ENCODE assay signal across 14 cellular contexts in genomic region chr1:244655186-244655585, GRCh38. TPM values are rescaled to one million over a fixed set of nuclear protein-coding genes. Genes with fewer than 3 reads are reported as not detected.
DNase-seq lines count a peak whose midpoint lies in the region; ATAC-seq, FAIRE-seq and TF ChIP-seq lines count a peak whose summit lies in the region.
"Had no signal": no experiment of that assay in that cellular context is flagged by ENCODE, and none has a peak within 500 bp of the region (broad histone marks: within the 10 kb centered on the region; RNA-seq: fewer than 3 reads in every experiment).

No MANE protein-coding gene starts in this region.

- no peak for TF ChIP-seq POLR2A in prostate gland (IDR thresholded peaks at IDR 0.05)

- TF ChIP-seq RAD21 in neural cell (conservative IDR thresholded peaks at IDR 0.05) = no peak

- no peak for TF ChIP-seq EP300 in neural cell (conservative IDR thresholded peaks at IDR 0.05; ENCODE audit: poor library complexity, severe bottlenecking)

- H3F3A ChIP-seq in Loucy (ENCODE audit: low read depth) (no peaks in the 10 kb centered on the region), neural cell (ENCODE audit: insufficient read depth, low read length, poor library complexity, severe bottlenecking) (no peaks in the 10 kb centered on the region)

- H3K9ac ChIP-seq in DND-41 (ENCODE audit: low read depth, low read length) = peak overlapping the region; percentile 94; the same call in 1 of the 2 replicates
- H3K9ac ChIP-seq in Loucy (ENCODE audit: low read depth, low read length, poor library complexity, severe bottlenecking) = peak overlapping the region; percentile 93
- no peak overlapping the region for H3K9ac ChIP-seq in neural cell (ENCODE audit: low read length)

- H3K4me3 ChIP-seq in DND-41 (ENCODE audit: low read depth in 1 of 2, low read length in 2 of 2) = peak overlapping the region in 1 of 2 experiments; percentile 70; a peak in 2 of 4 replicates
- peak overlapping the region; percentile 84 for H3K4me3 ChIP-seq in Loucy (ENCODE audit: low read length, poor library complexity, severe bottlenecking)
- peak overlapping the region; percentile 81 for H3K4me3 ChIP-seq in ectodermal cell (ENCODE audit: insufficient read depth, low read depth, low read length)
- H3K4me3 ChIP-seq in neural cell (ENCODE audit: low read length) = peak overlapping the region; percentile 93
- no peak overlapping the region for H3K4me3 ChIP-seq in prostate gland

- H3K27ac Mint-ChIP-seq in WTC11 = no peak overlapping the region
- H3K27ac Mint-ChIP-seq in activated CD4-positive, alpha-beta T cell treated with anti-CD3 and anti-CD28 coated beads, Interleukin-2, amount 10 ng/mL, durations not matched to agents 24 days and 14 days = no peak overlapping the region
- H3K27ac Mint-ChIP-seq: activated T-helper 17 cell treated with anti-CD3 and anti-CD28 coated beads, Interleukin-2, amount 50 U/mL, for 72 hours; CD14-positive monocyte; T-helper 1 cell treated with Interleukin-12 subunit alpha and Interleukin-12 subunit beta and Interleukin-4 antibody, amounts not matched to agents 30 μg/mL and 1 μg/mL, for 36 hours had no signal

- H3K4me1 ChIP-seq in DND-41 (ENCODE audit: insufficient read depth, low read length) (peaks cover 39% of the 10 kb centered on the region), Loucy (ENCODE audit: insufficient read depth, low read length, poor library complexity, severe bottlenecking) (peaks cover 61% of the 10 kb centered on the region), ectodermal cell (ENCODE audit: control insufficient read depth, insufficient read depth, low read length) (peaks cover 18% of the 10 kb centered on the region), prostate gland (replicated peaks) (peaks cover 8% of the 10 kb centered on the region)

- peaks cover 52% of the 10 kb centered on the region for H3K4me1 Mint-ChIP-seq in WTC11
- peaks cover 34% of the 10 kb centered on the region for H3K4me1 Mint-ChIP-seq in activated CD4-positive, alpha-beta T cell treated with anti-CD3 and anti-CD28 coated beads, Interleukin-2, amount 10 ng/mL, durations not matched to agents 24 days and 14 days

- H3K36me3 ChIP-seq in DND-41 (ENCODE audit: insufficient read depth, low read length) = peaks cover 39% of the 10 kb centered on the region
- H3K36me3 ChIP-seq in Loucy (ENCODE audit: insufficient read depth, low read length) = peaks cover 4% of the 10 kb centered on the region; the same call in 1 of the 2 replicates
- peaks cover 3% of the 10 kb centered on the region for H3K36me3 ChIP-seq in ectodermal cell (ENCODE audit: control insufficient read depth, insufficient read depth, low read length)
- H3K36me3 ChIP-seq in neural cell (ENCODE audit: insufficient read depth, low read length) = no peaks in the 10 kb centered on the region
- no peaks in the 10 kb centered on the region for H3K36me3 ChIP-seq in prostate gland
- H3K36me3 ChIP-seq: right atrium auricular region had no signal

- H3K27me3 ChIP-seq in DND-41 (ENCODE audit: insufficient read depth, low read length, poor library complexity) (no peaks in the 10 kb centered on the region), Loucy (ENCODE audit: insufficient read depth, low read length, poor library complexity, severe bottlenecking) (no peaks in the 10 kb centered on the region), ectodermal cell (ENCODE audit: control insufficient read depth, insufficient read depth, low read length, poor library complexity, severe bottlenecking) (no peaks in the 10 kb centered on the region), neural cell (ENCODE audit: insufficient read depth, low read depth, low read length) (no peaks in the 10 kb centered on the region), prostate gland (replicated peaks; ENCODE audit: insufficient read depth) (no peaks in the 10 kb centered on the region)
- H3K27me3 ChIP-seq: right atrium auricular region had no signal

- no peak overlapping the region for H3K4me3 Mint-ChIP-seq in WTC11
- H3K4me3 Mint-ChIP-seq in activated CD4-positive, alpha-beta T cell treated with anti-CD3 and anti-CD28 coated beads, Interleukin-2, amount 10 ng/mL, durations not matched to agents 24 days and 14 days = no peak overlapping the region
- H3K4me3 Mint-ChIP-seq: activated T-helper 17 cell treated with anti-CD3 and anti-CD28 coated beads, Interleukin-2, amount 50 U/mL, for 72 hours; CD14-positive monocyte; T-helper 1 cell treated with Interleukin-12 subunit alpha and Interleukin-12 subunit beta and Interleukin-4 antibody, amounts not matched to agents 30 μg/mL and 1 μg/mL, for 36 hours had no signal

- no peak overlapping the region for H2AFZ ChIP-seq in DND-41 (ENCODE audit: low read depth, low read length)
- H2AFZ ChIP-seq in Loucy (ENCODE audit: low read length) = no peak overlapping the region
- no peak overlapping the region for H2AFZ ChIP-seq in neural cell (ENCODE audit: low read depth, low read length)

- 100% methylated on average over 1 of the region's 1 CpG; no CpG with 5 or more reads in 1 of the 2 experiments for WGBS in ectodermal cell, 2 experiments
- 100% methylated on average over 1 of the region's 1 CpG for WGBS in prostate gland

- H3K9me2 ChIP-seq in Loucy (replicated peaks; ENCODE audit: low read depth, low read length) (no peaks in the 10 kb centered on the region), neural cell (ENCODE audit: insufficient read depth, low read length) (no peaks in the 10 kb centered on the region)

- H4K20me1 ChIP-seq in DND-41 (ENCODE audit: insufficient read depth, low read length) = peaks cover 11% of the 10 kb centered on the region; the same call in 1 of the 2 replicates
- H4K20me1 ChIP-seq in Loucy (ENCODE audit: insufficient read depth, low read length, poor library complexity, severe bottlenecking) = peaks cover 57% of the 10 kb centered on the region
- no peaks in the 10 kb centered on the region for H4K20me1 ChIP-seq in neural cell (ENCODE audit: insufficient read depth)

- CTCF ChIA-PET in WTC11 (lab: Charles Lee) = no interaction called here

- H3K27ac ChIP-seq in DND-41 (ENCODE audit: low read length) (peak overlapping the region; percentile 88; the same call in 1 of the 2 replicates), ectodermal cell (ENCODE audit: insufficient read depth, low read depth, low read length, poor library complexity, severe bottlenecking) (no peak overlapping the region), neural cell (ENCODE audit: low read length) (no peak overlapping the region), prostate gland (no peak overlapping the region)

- FAIRE-seq in HTR-8/SVneo (lab: Jason Lieb, UNC) = no peak

- TF ChIP-seq CTCF in DND-41 (IDR thresholded peaks at IDR 0.05; ENCODE audit: borderline replicate concordance, extremely low read depth, low read length, poor library complexity, severe bottlenecking) (no peak), Loucy (conservative IDR thresholded peaks at IDR 0.05; ENCODE audit: low read length) (no peak), neural cell (IDR thresholded peaks at IDR 0.05; ENCODE audit: poor library complexity, severe bottlenecking) (no peak), WTC11 (IDR thresholded peaks at IDR 0.05) (no peak), prostate gland (IDR thresholded peaks at IDR 0.05) (no peak)

- no peaks in the 10 kb centered on the region for H3K27me3 Mint-ChIP-seq in WTC11 (ENCODE audit: low read depth)
- no peaks in the 10 kb centered on the region for H3K27me3 Mint-ChIP-seq in activated CD4-positive, alpha-beta T cell treated with anti-CD3 and anti-CD28 coated beads, Interleukin-2, amount 10 ng/mL, durations not matched to agents 24 days and 14 days
- H3K27me3 Mint-ChIP-seq: activated T-helper 17 cell treated with anti-CD3 and anti-CD28 coated beads, Interleukin-2, amount 50 U/mL, for 72 hours had no signal

- DNase-seq in DND-41 (no peak), WTC11 (ENCODE audit: low spot score) (no peak), HTR-8/SVneo (ENCODE audit: insufficient read length, low spot score) (no peak), prostate gland (ENCODE audit: low spot score) (no peak)
- DNase-seq in activated CD4-positive, alpha-beta T cell treated with anti-CD3 and anti-CD28 coated beads, Interleukin-2, amount 10 ng/mL, durations not matched to agents 24 days and 14 days = no peak
- DNase-seq: activated CD4-positive, alpha-beta T cell treated with anti-CD3 and anti-CD28 coated beads, Interleukin-2, amount 50 U/mL, for 1 hour; GDM1 had no signal

- no peak for ATAC-seq in DND-41 (ENCODE audit: insufficient read depth, low read depth)
- ATAC-seq in WTC11 = no peak
- ATAC-seq: activated T-helper 17 cell treated with anti-CD3 and anti-CD28 coated beads, Interleukin-2, amount 50 U/mL, for 72 hours had no signal

- peaks cover 72% of the 10 kb centered on the region for H3K79me2 ChIP-seq in DND-41 (ENCODE audit: insufficient read depth, low read length)
- peaks cover 70% of the 10 kb centered on the region for H3K79me2 ChIP-seq in Loucy (ENCODE audit: insufficient read depth, low read length)
- peaks cover 45% of the 10 kb centered on the region for H3K79me2 ChIP-seq in neural cell (replicated peaks; ENCODE audit: insufficient read depth, low read length)

- H3K9me3 ChIP-seq in DND-41 (ENCODE audit: insufficient read depth, low read length, severe bottlenecking) (no peaks in the 10 kb centered on the region), Loucy (ENCODE audit: insufficient read depth, low read depth, low read length) (no peaks in the 10 kb centered on the region), ectodermal cell (ENCODE audit: control insufficient read depth, low read length) (no peaks in the 10 kb centered on the region), neural cell (ENCODE audit: low read length) (no peaks in the 10 kb centered on the region), prostate gland (no peaks in the 10 kb centered on the region)
- H3K9me3 ChIP-seq: right atrium auricular region had no signal

- POLR2A ChIA-PET in WTC11 (lab: Charles Lee) = no interaction called here

- intact Hi-C loops in prostate gland (cut with DNase I) = loop anchor here (5.0 to 10.0 kb wide), 2 partner anchors 387 to 1400 kb away; partner anchors contain the start of genes CEP170 and SDCCAG8
- intact Hi-C loops in activated CD4-positive, alpha-beta T cell treated with anti-CD3 and anti-CD28 coated beads, Interleukin-2, amount 10 ng/mL, durations not matched to agents 24 days and 14 days (cut with micrococcal nuclease) = no loop called here

- peaks cover 26% of the 10 kb centered on the region for H3K36me3 Mint-ChIP-seq in WTC11
- H3K36me3 Mint-ChIP-seq in activated CD4-positive, alpha-beta T cell treated with anti-CD3 and anti-CD28 coated beads, Interleukin-2, amount 10 ng/mL, durations not matched to agents 24 days and 14 days (ENCODE audit: low read depth) = peaks cover 32% of the 10 kb centered on the region

- no peaks in the 10 kb centered on the region for H3K9me3 Mint-ChIP-seq in WTC11
- peaks cover 3% of the 10 kb centered on the region for H3K9me3 Mint-ChIP-seq in activated CD4-positive, alpha-beta T cell treated with anti-CD3 and anti-CD28 coated beads, Interleukin-2, amount 10 ng/mL, durations not matched to agents 24 days and 14 days
- H3K9me3 Mint-ChIP-seq: activated T-helper 17 cell treated with anti-CD3 and anti-CD28 coated beads, Interleukin-2, amount 50 U/mL, for 72 hours; T-helper 1 cell treated with Interleukin-12 subunit alpha and Interleukin-12 subunit beta and Interleukin-4 antibody, amounts not matched to agents 30 μg/mL and 1 μg/mL, for 36 hours had no signal

- H3K4me2 ChIP-seq in DND-41 (ENCODE audit: insufficient read depth, low read length) (peak overlapping the region; percentile 92), Loucy (ENCODE audit: low read depth, low read length, poor library complexity, severe bottlenecking) (peak overlapping the region; percentile 91), neural cell (ENCODE audit: low read length) (peak overlapping the region; percentile 68)

RNA-seq across cellular contexts. Expression of gene DESI2, which starts 2.3 kb away (rescaled TPM):
- polyA plus RNA-seq in ectodermal cell (2013, experiment 1 of 4) = 73.9 TPM
- polyA plus RNA-seq in ectodermal cell (2013, experiment 2 of 4) = 76.5 TPM
- 61.2 TPM for polyA plus RNA-seq in ectodermal cell (2013, experiment 3 of 4)
- polyA plus RNA-seq in ectodermal cell (2013, experiment 4 of 4) = 64.4 TPM
- 25.3 and 30.8 TPM in 2 replicates for polyA plus RNA-seq in neural cell
- 47.9 and 55.8 TPM in 2 replicates for polyA minus RNA-seq in neural cell
- total RNA-seq in WTC11 (2021) (76.1 to 108 TPM (median 76.4 TPM) in 3 replicates), prostate gland (10 to 100 TPM; 25.3 to 30.6 TPM)
- total RNA-seq in activated CD4-positive, alpha-beta T cell treated with anti-CD3 and anti-CD28 coated beads, Interleukin-2, amount 10 ng/mL, durations not matched to agents 24 days and 14 days = 32.3 and 33.1 TPM in 2 replicates

Comparison
In these comparisons a context has a peak if more than half of its experiments do, and no peak if none do; other contexts are left out.
1. H3K4me3 ChIP-seq: peak in Loucy (single experiment), ectodermal cell (single experiment) and neural cell (single experiment); none in prostate gland (0 of 2).
2. Peak in every context shown above with its lines, with median percentiles within 50 percentile points of each other: H3K4me2 ChIP-seq.